Comparison of ENCODE assay signal across 17 cellular contexts in the genomic region with DNA sequence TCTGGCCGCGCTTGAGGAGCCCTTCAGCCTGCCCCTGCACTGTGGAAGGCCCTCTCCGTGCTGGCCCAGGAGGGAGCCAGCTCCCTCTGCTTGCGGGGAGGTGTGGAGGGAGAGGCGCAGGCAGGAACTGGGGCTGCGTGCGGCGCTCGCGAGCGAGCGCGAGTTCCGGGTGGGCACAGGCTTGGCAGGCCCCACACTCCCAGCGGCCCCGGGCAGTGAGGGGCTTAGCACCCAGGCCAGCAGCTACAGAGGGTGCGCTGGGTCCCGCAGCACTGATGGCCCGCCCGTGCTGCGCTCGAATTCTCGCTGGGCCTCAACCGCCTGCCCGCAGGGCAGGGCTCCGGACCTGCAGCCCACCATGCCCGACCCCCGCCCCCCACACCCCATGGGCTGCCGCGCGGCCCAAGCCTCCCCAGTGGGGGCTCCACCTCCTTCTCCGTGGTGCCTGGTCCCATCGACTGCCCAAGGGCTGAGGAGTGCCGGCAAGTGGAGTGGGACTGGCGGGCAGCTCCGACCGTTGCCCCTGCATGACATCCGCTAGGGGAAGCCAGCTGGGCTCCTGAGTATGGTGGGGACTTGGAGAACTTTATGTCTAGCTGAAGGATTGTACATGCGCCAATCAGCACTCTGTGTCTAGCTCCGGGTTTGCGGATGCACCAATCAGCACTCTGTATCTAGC. TPM values are rescaled to one million over a fixed set of nuclear protein-coding genes. Genes with fewer than 3 reads are reported as not detected.
DNase-seq lines count a peak whose midpoint lies in the region; ATAC-seq and TF ChIP-seq lines count a peak whose summit lies in the region.
"Had no signal": no experiment of that assay in that cellular context is flagged by ENCODE, and none has a peak within 500 bp of the region (broad histone marks: within the 10 kb centered on the region; RNA-seq: fewer than 3 reads in every experiment).

No MANE protein-coding gene starts in this region.

- WGBS in neuronal stem cell (ENCODE audit: extremely low coverage in 2 of 2, insufficient read length in 2 of 2, insufficient replicate concordance in 1 of 2), 2 donors, result no CpG with 5 or more reads among the region's 41 CpGs
- 80 to 86% methylated on average over 15 to 40 of the region's 41 CpGs for WGBS in testis, 2 donors

- H3K27ac ChIP-seq in neuronal stem cell (replicated peaks; ENCODE audit: low read length), result no peak overlapping the region
- H3K27ac ChIP-seq in testis, result no peak overlapping the region
- H3K27ac ChIP-seq: BLaER1 had no signal

- no peak overlapping the region for H3K4ac ChIP-seq in neuronal stem cell (ENCODE audit: low read length)

- H2BK120ac ChIP-seq in neuronal stem cell (ENCODE audit: low read depth, low read length), result no peak overlapping the region

- H3K79me1 ChIP-seq in neuronal stem cell (ENCODE audit: low read depth, low read length), result no peaks in the 10 kb centered on the region

- no peak for TF ChIP-seq POLR2A in testis (IDR thresholded peaks at IDR 0.05)

- no peak overlapping the region for H3K27ac Mint-ChIP-seq in stimulated activated naive CD8-positive, alpha-beta T cell treated with anti-CD3 and anti-CD28 coated beads, Interleukin-15, amount 100 ng/mL, for 72 hours
- no peak overlapping the region for H3K27ac Mint-ChIP-seq in activated CD8-positive, alpha-beta T cell treated with anti-CD3 and anti-CD28 coated beads for 36 hours
- H3K27ac Mint-ChIP-seq: CD4-positive, alpha-beta memory T cell; H9 had no signal

- no peak overlapping the region for H3K23ac ChIP-seq in neuronal stem cell (ENCODE audit: low read depth, low read length, poor library complexity)

- DNase-seq in stimulated activated naive CD8-positive, alpha-beta T cell treated with anti-CD3 and anti-CD28 coated beads, Interleukin-15, Interleukin-2, amounts not matched to agents 100 U/mL and 50 U/mL, for 24 hours, result no peak
- DNase-seq in stimulated activated naive CD8-positive, alpha-beta T cell treated with anti-CD3 and anti-CD28 coated beads, Interleukin-15, amount 100 ng/mL, for 72 hours, result no peak
- DNase-seq in neuronal stem cell (ENCODE audit: low spot score) (no peak), testis (peak; percentile 45), NCI-H146 treated with DMSO at 0.1 percent for 48 hours (lab: John Stamatoyannopoulos, UW; ENCODE audit: unreplicated experiment) (no peak)
- DNase-seq in activated CD8-positive, alpha-beta T cell treated with anti-CD3 and anti-CD28 coated beads for 36 hours, result no peak
- DNase-seq: 8988T; CD4-positive, alpha-beta memory T cell; DMS153; DMS79; GDM1; GOT3; H9 had no signal

- H2BK5ac ChIP-seq in neuronal stem cell (ENCODE audit: low read length), result no peak overlapping the region

- no peaks in the 10 kb centered on the region for H3K4me1 Mint-ChIP-seq in stimulated activated naive CD8-positive, alpha-beta T cell treated with anti-CD3 and anti-CD28 coated beads, Interleukin-15, amount 100 ng/mL, for 72 hours
- H3K4me1 Mint-ChIP-seq in activated CD8-positive, alpha-beta T cell treated with anti-CD3 and anti-CD28 coated beads for 36 hours (ENCODE audit: low read depth), result no peaks in the 10 kb centered on the region
- H3K4me1 Mint-ChIP-seq: CD14-positive monocyte; CD4-positive, alpha-beta memory T cell; H9 had no signal

- H3K18ac ChIP-seq in neuronal stem cell (ENCODE audit: low read length), result no peak overlapping the region

- no peak overlapping the region for H4K91ac ChIP-seq in neuronal stem cell (ENCODE audit: low read depth, low read length, poor library complexity)

- H2BK12ac ChIP-seq in neuronal stem cell (ENCODE audit: low read length), result no peak overlapping the region

- H4K8ac ChIP-seq in neuronal stem cell (ENCODE audit: low read depth, low read length), result peak overlapping the region; percentile 43

- intact Hi-C loops in testis (cut with DNase I; ENCODE audit: low total_unique reads), result no loop called here
- intact Hi-C loops in activated CD8-positive, alpha-beta T cell treated with anti-CD3 and anti-CD28 coated beads for 36 hours (cut with micrococcal nuclease), result no loop called here

- no peaks in the 10 kb centered on the region for H3K4me1 ChIP-seq in neuronal stem cell (ENCODE audit: control insufficient read depth in 2 of 2, insufficient read depth in 1 of 2, low read depth in 1 of 2, low read length in 2 of 2)
- no peaks in the 10 kb centered on the region for H3K4me1 ChIP-seq in testis
- H3K4me1 ChIP-seq: BLaER1 had no signal

- no peaks in the 10 kb centered on the region for H3K36me3 Mint-ChIP-seq in activated CD8-positive, alpha-beta T cell treated with anti-CD3 and anti-CD28 coated beads for 36 hours (ENCODE audit: low read depth)
- H3K36me3 Mint-ChIP-seq: CD4-positive, alpha-beta memory T cell had no signal

- POLR2A ChIA-PET in activated CD8-positive, alpha-beta T cell treated with anti-CD3 and anti-CD28 coated beads for 36 hours (lab: Charles Lee), result no interaction called here

- CTCF ChIA-PET in activated CD8-positive, alpha-beta T cell treated with anti-CD3 and anti-CD28 coated beads for 36 hours (lab: Charles Lee), result no interaction called here

- H3K4me3 Mint-ChIP-seq in stimulated activated naive CD8-positive, alpha-beta T cell treated with anti-CD3 and anti-CD28 coated beads, Interleukin-15, amount 100 ng/mL, for 72 hours, result no peak overlapping the region
- H3K4me3 Mint-ChIP-seq in activated CD8-positive, alpha-beta T cell treated with anti-CD3 and anti-CD28 coated beads for 36 hours, result no peak overlapping the region
- H3K4me3 Mint-ChIP-seq: CD14-positive monocyte; CD4-positive, alpha-beta memory T cell; H9 had no signal

- no peaks in the 10 kb centered on the region for H3K27me3 ChIP-seq in neuronal stem cell (ENCODE audit: control insufficient read depth in 3 of 3, insufficient read depth in 3 of 3, low read depth in 1 of 3, low read length in 3 of 3)
- no peaks in the 10 kb centered on the region for H3K27me3 ChIP-seq in testis
- H3K27me3 ChIP-seq: BLaER1 had no signal

- no peaks in the 10 kb centered on the region for H3K36me3 ChIP-seq in neuronal stem cell (replicated peaks in 1 of 2; ENCODE audit: control insufficient read depth in 2 of 2, insufficient read depth in 2 of 2, low read length in 2 of 2)
- H3K36me3 ChIP-seq in testis (ENCODE audit: low read depth, missing control alignments), result no peaks in the 10 kb centered on the region
- H3K36me3 ChIP-seq: BLaER1 had no signal

- no peak overlapping the region for H2AFZ ChIP-seq in neuronal stem cell (ENCODE audit: low read length)

- no peak overlapping the region for H3K14ac ChIP-seq in neuronal stem cell (ENCODE audit: low read length)

- H3K4me2 ChIP-seq in neuronal stem cell (ENCODE audit: insufficient read depth, low read length, poor library complexity, severe bottlenecking), result no peak overlapping the region
- H3K4me2 ChIP-seq: BLaER1 had no signal

- no peak overlapping the region for H3K9ac ChIP-seq in neuronal stem cell (ENCODE audit: low read depth, low read length, poor library complexity)
- H3K9ac ChIP-seq: BLaER1 had no signal

- no peak overlapping the region for H3K4me3 ChIP-seq in neuronal stem cell (ENCODE audit: low read length in 2 of 2)
- H3K4me3 ChIP-seq in testis, result peak overlapping the region; percentile 29 to 53
- H3K4me3 ChIP-seq: BLaER1 had no signal

- no peaks in the 10 kb centered on the region for H3K27me3 Mint-ChIP-seq in stimulated activated naive CD8-positive, alpha-beta T cell treated with anti-CD3 and anti-CD28 coated beads, Interleukin-15, amount 100 ng/mL, for 72 hours
- H3K27me3 Mint-ChIP-seq in activated CD8-positive, alpha-beta T cell treated with anti-CD3 and anti-CD28 coated beads for 36 hours, result no peaks in the 10 kb centered on the region
- H3K27me3 Mint-ChIP-seq: CD4-positive, alpha-beta memory T cell had no signal

- no peaks in the 10 kb centered on the region for H3K9me3 ChIP-seq in neuronal stem cell (replicated peaks in 1 of 2; ENCODE audit: control insufficient read depth in 2 of 2, insufficient read depth in 1 of 2, low read depth in 1 of 2, low read length in 2 of 2)
- no peaks in the 10 kb centered on the region for H3K9me3 ChIP-seq in testis

- H2AK5ac ChIP-seq in neuronal stem cell (ENCODE audit: low read depth, low read length), result no peak overlapping the region

- H3K9me3 Mint-ChIP-seq in stimulated activated naive CD8-positive, alpha-beta T cell treated with anti-CD3 and anti-CD28 coated beads, Interleukin-15, amount 100 ng/mL, for 72 hours, result no peaks in the 10 kb centered on the region
- H3K9me3 Mint-ChIP-seq in activated CD8-positive, alpha-beta T cell treated with anti-CD3 and anti-CD28 coated beads for 36 hours, result no peaks in the 10 kb centered on the region
- H3K9me3 Mint-ChIP-seq: H9 had no signal

- peak; percentile 6 for ATAC-seq in stimulated activated naive CD8-positive, alpha-beta T cell treated with anti-CD3 and anti-CD28 coated beads, Interleukin-15, Interleukin-2, amounts not matched to agents 100 U/mL and 50 U/mL, for 24 hours
- no peak for ATAC-seq in stimulated activated naive CD8-positive, alpha-beta T cell treated with anti-CD3 and anti-CD28 coated beads, Interleukin-15, amount 100 ng/mL, for 72 hours
- ATAC-seq in activated CD8-positive, alpha-beta T cell treated with anti-CD3 and anti-CD28 coated beads for 36 hours, result no peak
- no peak for ATAC-seq in GM21381 (IDR thresholded peaks at IDR 0.05; ENCODE audit: unreplicated experiment)

- no peak for TF ChIP-seq CTCF in testis (IDR thresholded peaks at IDR 0.05)
- TF ChIP-seq CTCF in activated CD8-positive, alpha-beta T cell treated with anti-CD3 and anti-CD28 coated beads for 36 hours (IDR thresholded peaks at IDR 0.05), result no peak

- no peak overlapping the region for H2BK15ac ChIP-seq in neuronal stem cell (ENCODE audit: low read length)

RNA-seq across cellular contexts. Expression of gene COL24A1, which starts 46.0 kb away (rescaled TPM):
- 0.10 TPM for polyA plus RNA-seq in neuronal stem cell (2013, experiment 1 of 2)
- 0.03 TPM for polyA plus RNA-seq in neuronal stem cell (2013, experiment 2 of 2)
- total RNA-seq in testis, result 1 to 10 TPM; 1.8 to 2.4 TPM
- 0.75 TPM for polyA plus RNA-seq in testis (ENCODE audit: insufficient read depth, low read depth, low replicate concordance)
- total RNA-seq in activated CD8-positive, alpha-beta T cell treated with anti-CD3 and anti-CD28 coated beads for 36 hours, result not detected
- total RNA-seq: HT-29 had no signal
- polyA plus RNA-seq: CD4-positive, alpha-beta memory T cell had no signal

Comparison
In these comparisons a context has a peak if more than half of its experiments do, and no peak if none do; other contexts are left out.
1. H3K4me3 ChIP-seq: peak in testis (2 of 2); none in neuronal stem cell (0 of 2).